25 cellular contexts compared by ENCODE assay signal in genomic region chr2:158013791-158014190, GRCh38.
DNase-seq lines count a peak whose midpoint lies in the region; ATAC-seq and TF ChIP-seq lines count a peak whose summit lies in the region.
"Had no signal": no experiment of that assay in that cellular context is flagged by ENCODE, and none has a peak within 500 bp of the region (broad histone marks: within the 10 kb centered on the region; RNA-seq: fewer than 3 reads in every experiment).

No MANE protein-coding gene starts in this region.

- H3K9ac ChIP-seq in OCI-LY3 (ENCODE audit: low read length) (no peak overlapping the region), smooth muscle cell (ENCODE audit: low read depth) (peak overlapping the region; percentile 9)

- H3K36me3 ChIP-seq in GM23338 (ENCODE audit: insufficient read depth) (no peaks in the 10 kb centered on the region), OCI-LY3 (replicated peaks; ENCODE audit: low read depth, low read length) (no peaks in the 10 kb centered on the region), hepatocyte (replicated peaks; ENCODE audit: insufficient read depth, low read depth) (no peaks in the 10 kb centered on the region), smooth muscle cell (ENCODE audit: low read depth) (no peaks in the 10 kb centered on the region)
- H3K36me3 ChIP-seq: cardiac muscle cell, heart right ventricle, prostate gland, stomach had no signal

- peaks cover 19% of the 10 kb centered on the region for H3K4me1 Mint-ChIP-seq in GM23338

- H4K20me1 ChIP-seq in GM23338 (replicated peaks; ENCODE audit: insufficient read depth) (no peaks in the 10 kb centered on the region), OCI-LY3 (ENCODE audit: insufficient read depth, low read length) (no peaks in the 10 kb centered on the region), hepatocyte (ENCODE audit: insufficient read depth, poor library complexity, severe bottlenecking) (no peaks in the 10 kb centered on the region), smooth muscle cell (ENCODE audit: low read depth) (no peaks in the 10 kb centered on the region)

- H3K27ac Mint-ChIP-seq in GM23338: no peak overlapping the region
- H3K27ac Mint-ChIP-seq: activated CD8-positive, alpha-beta T cell treated with anti-CD3 and anti-CD28 coated beads for 36 hours; effector memory CD8-positive, alpha-beta T cell had no signal

- no peaks in the 10 kb centered on the region for H3K27me3 Mint-ChIP-seq in GM23338 (ENCODE audit: insufficient read depth, low read depth, poor library complexity)

- peak overlapping the region; percentile 63; the same call in 1 of the 2 replicates for H2AFZ ChIP-seq in GM23338
- 0 out of 2 replicates have a peak overlapping the region, but pooled peaks have one; percentile 52 for H2AFZ ChIP-seq in OCI-LY3 (ENCODE audit: low read depth, low read length)
- peak overlapping the region; percentile 15 for H2AFZ ChIP-seq in hepatocyte
- H2AFZ ChIP-seq in smooth muscle cell (ENCODE audit: low read depth): peak overlapping the region; percentile 64

- no peak overlapping the region for H3K4me3 Mint-ChIP-seq in GM23338
- H3K4me3 Mint-ChIP-seq: activated CD8-positive, alpha-beta T cell treated with anti-CD3 and anti-CD28 coated beads for 36 hours; effector memory CD8-positive, alpha-beta T cell had no signal

- H3K9me2 ChIP-seq in GM23338 (ENCODE audit: insufficient read depth): peaks cover 2% of the 10 kb centered on the region; the same call in 1 of the 2 replicates
- H3K9me2 ChIP-seq in hepatocyte (replicated peaks; ENCODE audit: insufficient read depth): no peaks in the 10 kb centered on the region

- H3K4me1 ChIP-seq in GM23338 (ENCODE audit: insufficient read depth) (no peaks in the 10 kb centered on the region; the same call in none of the 2 replicates), OCI-LY3 (ENCODE audit: low read length) (peaks cover 6% of the 10 kb centered on the region), hepatocyte (ENCODE audit: insufficient read depth) (peaks cover 13% of the 10 kb centered on the region), smooth muscle cell (ENCODE audit: low read depth) (peaks cover 15% of the 10 kb centered on the region)
- H3K4me1 ChIP-seq: prostate gland had no signal

- no peaks in the 10 kb centered on the region for H3K27me3 ChIP-seq in GM23338 (ENCODE audit: insufficient read depth)
- peaks cover 12% of the 10 kb centered on the region for H3K27me3 ChIP-seq in OCI-LY3 (ENCODE audit: low read depth, low read length)
- no peaks in the 10 kb centered on the region for H3K27me3 ChIP-seq in hepatocyte
- H3K27me3 ChIP-seq in smooth muscle cell (ENCODE audit: low read depth): no peaks in the 10 kb centered on the region
- H3K27me3 ChIP-seq: cardiac muscle cell, foreskin keratinocyte, stomach had no signal

- H3K27ac ChIP-seq in GM23338 (ENCODE audit: low read depth): no peak overlapping the region
- H3K27ac ChIP-seq in OCI-LY3 (ENCODE audit: low read length): no peak overlapping the region
- H3K27ac ChIP-seq in hepatocyte: peak overlapping the region; percentile 65
- peak overlapping the region; percentile 32 for H3K27ac ChIP-seq in smooth muscle cell (ENCODE audit: low read depth)
- H3K27ac ChIP-seq: cardiac muscle cell, coronary artery, foreskin keratinocyte, prostate gland, stomach had no signal

- H3K9me3 ChIP-seq in OCI-LY3 (ENCODE audit: insufficient read depth, low read length) (no peaks in the 10 kb centered on the region), hepatocyte (ENCODE audit: low read depth) (no peaks in the 10 kb centered on the region), smooth muscle cell (replicated peaks; ENCODE audit: low read depth) (no peaks in the 10 kb centered on the region)
- H3K9me3 ChIP-seq: heart right ventricle, prostate gland, stomach had no signal

- H3F3A ChIP-seq in GM23338 (replicated peaks; ENCODE audit: low read depth) (no peaks in the 10 kb centered on the region), smooth muscle cell (ENCODE audit: low read depth) (peaks cover 6% of the 10 kb centered on the region)

- H3K9me3 Mint-ChIP-seq in GM23338: no peaks in the 10 kb centered on the region
- H3K9me3 Mint-ChIP-seq: activated CD8-positive, alpha-beta T cell treated with anti-CD3 and anti-CD28 coated beads for 36 hours; effector memory CD8-positive, alpha-beta T cell had no signal

- H3K4me3 ChIP-seq in GM23338 (no peak overlapping the region), OCI-LY3 (ENCODE audit: low read length) (no peak overlapping the region), hepatocyte (no peak overlapping the region), smooth muscle cell (no peak overlapping the region)
- H3K4me3 ChIP-seq: cardiac muscle cell, coronary artery, heart right ventricle, prostate gland, stomach had no signal

- no peak for DNase-seq in GM23338 (ENCODE audit: low spot score)
- peak; percentile 21 for DNase-seq in hepatocyte (ENCODE audit: low spot score)
- no peak for DNase-seq in smooth muscle cell (lab: John Stamatoyannopoulos, UW; ENCODE audit: unreplicated experiment)
- no peak for DNase-seq in NCI-H1092 treated with DMSO at 0.1 percent for 48 hours (lab: John Stamatoyannopoulos, UW)
- DNase-seq: activated CD4-positive, CD25-positive, alpha-beta regulatory T cell treated with anti-CD3 and anti-CD28 coated beads, Interleukin-2, amount 50 U/mL, for 72 hours; activated CD8-positive, alpha-beta T cell treated with anti-CD3 and anti-CD28 coated beads for 36 hours; effector memory CD8-positive, alpha-beta T cell; erythroblast; foreskin keratinocyte; H7; heart right ventricle; NCI-H1048; NCI-H187; NCI-H345; NCI-H774; stomach; T-helper 1 cell; trophoblast cell had no signal

- TF ChIP-seq CTCF in GM23338 (conservative IDR thresholded peaks at IDR 0.05; ENCODE audit: low read depth in 2 of 2) (no peak), OCI-LY3 (IDR thresholded peaks at IDR 0.05; ENCODE audit: low read depth, low read length) (no peak), hepatocyte (IDR thresholded peaks at IDR 0.05; ENCODE audit: poor library complexity) (no peak), smooth muscle cell (IDR thresholded peaks at IDR 0.05; ENCODE audit: borderline replicate concordance, insufficient read depth, poor library complexity, severe bottlenecking) (no peak)

- H3K36me3 Mint-ChIP-seq in GM23338 (ENCODE audit: low read depth): no peaks in the 10 kb centered on the region
- H3K36me3 Mint-ChIP-seq: activated naive CD4-positive, alpha-beta T cell treated with anti-CD3 and anti-CD28 coated beads, Interleukin-2, amount 50 U/mL, for 72 hours had no signal

- 39% methylated on average over 4 of the region's 4 CpGs for WGBS in hepatocyte (ENCODE audit: low lambda C conversion rate, missing lambda C conversion rate)
- WGBS in smooth muscle cell (ENCODE audit: low lambda C conversion rate): 23% methylated on average over 4 of the region's 4 CpGs

- H3K4me2 ChIP-seq in GM23338 (no peak overlapping the region), OCI-LY3 (ENCODE audit: low read length) (no peak overlapping the region), hepatocyte (peak overlapping the region; percentile 36), smooth muscle cell (peak overlapping the region; percentile 52)

- H3K79me2 ChIP-seq in GM23338 (replicated peaks; ENCODE audit: insufficient read depth) (no peaks in the 10 kb centered on the region), OCI-LY3 (ENCODE audit: low read length) (no peaks in the 10 kb centered on the region), hepatocyte (no peaks in the 10 kb centered on the region), smooth muscle cell (ENCODE audit: low read depth) (no peaks in the 10 kb centered on the region)

- no peak for ATAC-seq in GM23338
- no peak for ATAC-seq in GM19328 (IDR thresholded peaks at IDR 0.05; ENCODE audit: unreplicated experiment)
- no peak for ATAC-seq in GM18867 (IDR thresholded peaks at IDR 0.05; ENCODE audit: unreplicated experiment)
- ATAC-seq: activated CD8-positive, alpha-beta T cell treated with anti-CD3 and anti-CD28 coated beads for 36 hours; activated naive CD4-positive, alpha-beta T cell treated with anti-CD3 and anti-CD28 coated beads, Interleukin-2, amount 50 U/mL, for 72 hours; effector memory CD8-positive, alpha-beta T cell; foreskin keratinocyte had no signal

Comparison
In these comparisons a context has a peak if more than half of its experiments do, and no peak if none do; other contexts are left out.
1. H3K27ac ChIP-seq: peak in hepatocyte (single experiment) and smooth muscle cell (single experiment); none in GM23338 (single experiment) and OCI-LY3 (single experiment).
2. H3K4me2 ChIP-seq: peak in hepatocyte (single experiment) and smooth muscle cell (single experiment); none in GM23338 (single experiment) and OCI-LY3 (single experiment).
3. Peak in every context shown above with its lines, with median percentiles within 50 percentile points of each other: H2AFZ ChIP-seq.